ENCODE assay signal across 11 cellular contexts in genomic region chr3:103662591-103662990, GRCh38.
"Had no signal": no experiment of that assay in that cellular context is flagged by ENCODE, and none has a peak within 500 bp of the region (broad histone marks: within the 10 kb centered on the region; RNA-seq: fewer than 3 reads in every experiment).

No MANE protein-coding gene starts in this region.

- H3K4me3 ChIP-seq: GM23248, GM23338, HAP-1 had no signal

- H3K9me3 ChIP-seq: HAP-1 had no signal

- H3K4me2 ChIP-seq: GM23338 had no signal

- ATAC-seq: GM23338, HCT116 had no signal

- DNase-seq: GM23248, GOT3, H7, H9, HCEC 1CT, HFFc6 had no signal

- H3K9ac ChIP-seq: GM23248 had no signal

- H3K36me3 ChIP-seq: HAP-1 had no signal

- H3K27ac ChIP-seq: GM23248 had no signal

- H3K4me1 ChIP-seq: HAP-1 had no signal

- FAIRE-seq: H1, H54 had no signal
